16 cellular contexts compared by ENCODE assay signal in the genomic region with DNA sequence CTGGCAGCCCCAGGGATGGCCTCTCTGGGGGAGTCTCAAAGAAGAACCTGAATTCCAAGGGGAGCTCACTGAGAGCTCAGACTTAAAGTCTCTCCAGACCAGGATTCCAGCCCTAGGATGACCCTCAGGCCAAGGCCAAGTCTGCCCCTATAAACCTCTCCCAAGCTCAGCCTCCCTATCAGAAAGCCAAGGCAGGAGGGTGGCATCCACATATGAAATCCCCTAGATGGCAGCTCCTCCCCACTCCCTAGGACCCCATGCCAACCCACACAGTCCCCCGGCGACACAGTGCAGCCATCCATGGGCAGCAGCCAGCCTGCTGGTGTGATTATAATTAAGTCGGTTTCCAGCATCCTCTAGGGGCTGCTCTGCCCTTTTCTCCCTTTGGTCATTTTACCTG.
"Had no signal": no experiment of that assay in that cellular context is flagged by ENCODE, and none has a peak within 500 bp of the region (broad histone marks: within the 10 kb centered on the region; RNA-seq: fewer than 3 reads in every experiment).

No MANE protein-coding gene starts in this region.

- H3K4me3 Mint-ChIP-seq: activated naive CD8-positive, alpha-beta T cell treated with anti-CD3 and anti-CD28 coated beads, Interleukin-2, amount 50 U/mL, for 24 hours; natural killer cell treated with Interleukin-12 subunit alpha and Interleukin-12 subunit beta and Interleukin-15 and Interleukin-18, amount 100 ng/mL, for 72 hours had no signal

- H3K4me1 ChIP-seq: ascending aorta, psoas muscle, transverse colon had no signal

- H3K4me1 Mint-ChIP-seq: activated naive CD8-positive, alpha-beta T cell treated with anti-CD3 and anti-CD28 coated beads, Interleukin-2, amount 50 U/mL, for 24 hours had no signal

- H3K27ac Mint-ChIP-seq: activated naive CD8-positive, alpha-beta T cell treated with anti-CD3 and anti-CD28 coated beads, Interleukin-2, amount 50 U/mL, for 24 hours; natural killer cell treated with Interleukin-12 subunit alpha and Interleukin-12 subunit beta and Interleukin-15 and Interleukin-18, amount 100 ng/mL, for 72 hours had no signal

- FAIRE-seq: bronchial epithelial cell, frontal cortex had no signal

- H3K9me3 Mint-ChIP-seq: activated naive CD8-positive, alpha-beta T cell treated with anti-CD3 and anti-CD28 coated beads, Interleukin-2, amount 50 U/mL, for 24 hours; natural killer cell treated with Interleukin-12 subunit alpha and Interleukin-12 subunit beta and Interleukin-15 and Interleukin-18, amount 100 ng/mL, for 72 hours had no signal

- H3K36me3 Mint-ChIP-seq: natural killer cell treated with Interleukin-12 subunit alpha and Interleukin-12 subunit beta and Interleukin-15 and Interleukin-18, amount 100 ng/mL, for 72 hours had no signal

- H3K27ac ChIP-seq: ascending aorta, epithelial cell of prostate, psoas muscle, transverse colon had no signal

- H3K4me3 ChIP-seq: ascending aorta, psoas muscle, transverse colon had no signal

- ATAC-seq: activated naive CD8-positive, alpha-beta T cell treated with anti-CD3 and anti-CD28 coated beads, Interleukin-2, amount 50 U/mL, for 24 hours; psoas muscle; sciatic nerve; stimulated activated naive CD8-positive, alpha-beta T cell treated with anti-CD3 and anti-CD28 coated beads, Interleukin-15, Interleukin-2, amounts not matched to agents 100 U/mL and 50 U/mL, for 24 hours had no signal

- DNase-seq: activated CD4-positive, alpha-beta T cell treated with anti-CD3 and anti-CD28 coated beads, Interleukin-2, amount 50 U/mL, for 4 hours; activated CD4-positive, CD25-positive, alpha-beta regulatory T cell treated with anti-CD3 and anti-CD28 coated beads, Interleukin-2, amount 50 U/mL, for 72 hours; activated naive CD4-positive, alpha-beta T cell; activated naive CD8-positive, alpha-beta T cell treated with anti-CD3 and anti-CD28 coated beads, Interleukin-2, amount 50 U/mL, for 24 hours; activated T-cell treated with anti-CD3 and anti-CD28 coated beads for 4 hours; dermis blood vessel endothelial cell; nucleus accumbens; psoas muscle; stimulated activated naive CD8-positive, alpha-beta T cell treated with anti-CD3 and anti-CD28 coated beads, Interleukin-15, Interleukin-2, amounts not matched to agents 100 U/mL and 50 U/mL, for 24 hours; transverse colon had no signal
